ENCODE assay signal across 8 cellular contexts in genomic region chr20:35771689-35772562, GRCh38. TPM values are rescaled to one million over a fixed set of nuclear protein-coding genes. Genes with fewer than 3 reads are reported as not detected.
DNase-seq lines count a peak whose midpoint lies in the region; ATAC-seq and TF ChIP-seq lines count a peak whose summit lies in the region.

Gene PHF20 (plus strand): TSS chr20:35772015. CDS start chr20:35801523, 29,508 bp downstream.

- H3K27me3 Mint-ChIP-seq in T-helper 17 cell: no peaks in the 10 kb centered on the region

- intact Hi-C loops in left ventricle myocardium inferior (cut with micrococcal nuclease): no loop called here
- intact Hi-C loops in prostate gland (cut with DNase I): loop anchor here (5.0 kb wide), 1 partner anchor 95 kb away; no protein-coding TSS in a partner anchor

- TF ChIP-seq POLR2A in prostate gland (IDR thresholded peaks at IDR 0.05): peak; percentile 61

- 5% methylated on average over 37 of the region's 87 CpGs for WGBS in prostate gland

- H3K4me3 Mint-ChIP-seq in T-helper 17 cell: peak within 1 kb of the TSS; percentile 95

- H3K4me3 ChIP-seq in left ventricle myocardium inferior (peak within 1 kb of the TSS; percentile 74), prostate gland (peak within 1 kb of the TSS; percentile 64 to 70)

- H3K27me3 ChIP-seq in left ventricle myocardium inferior (ENCODE audit: low read depth) (no peaks in the 10 kb centered on the region), prostate gland (replicated peaks; ENCODE audit: insufficient read depth) (no peaks in the 10 kb centered on the region)

- peaks cover 89% of the 10 kb centered on the region for H3K4me1 ChIP-seq in left ventricle myocardium inferior
- peaks cover 6% of the 10 kb centered on the region for H3K4me1 ChIP-seq in prostate gland (replicated peaks)

- ATAC-seq in GM18499 (IDR thresholded peaks at IDR 0.05; ENCODE audit: insufficient read depth, unreplicated experiment) (peak; percentile 48), HG02938 (IDR thresholded peaks at IDR 0.05; ENCODE audit: unreplicated experiment) (peak; percentile 70), T-helper 17 cell (peak; percentile 86)

- H3K9me3 ChIP-seq in T-helper 17 cell (ENCODE audit: control insufficient read depth, low read length, poor library complexity, severe bottlenecking): no peaks in the 10 kb centered on the region
- H3K9me3 ChIP-seq in left ventricle myocardium inferior (replicated peaks): no peaks in the 10 kb centered on the region
- no peaks in the 10 kb centered on the region for H3K9me3 ChIP-seq in prostate gland

- H3K36me3 Mint-ChIP-seq in T-helper 17 cell (ENCODE audit: low read depth): peaks cover 4% of the 10 kb centered on the region

- H3K27ac ChIP-seq in left ventricle myocardium inferior (replicated peaks) (peak within 1 kb of the TSS; percentile 96), prostate gland (peak within 1 kb of the TSS; percentile 94 to 95)

- H3K27ac Mint-ChIP-seq in T-helper 17 cell: peak within 1 kb of the TSS; percentile 96

- H3K36me3 ChIP-seq in left ventricle myocardium inferior (no peaks in the 10 kb centered on the region), prostate gland (no peaks in the 10 kb centered on the region)

- TF ChIP-seq CTCF in left ventricle myocardium inferior (IDR thresholded peaks at IDR 0.05; ENCODE audit: borderline replicate concordance) (no peak), prostate gland (IDR thresholded peaks at IDR 0.05) (peak in 1 of 4 experiments; percentile 39)

- peak; percentile 86 to 96 for DNase-seq in NCI-H187 (lab: John Stamatoyannopoulos, UW)
- peak; percentile 99 to 100 (median 100) for DNase-seq in T-helper 17 cell
- peak; percentile 51 to 100 (median 97) for DNase-seq in amygdala (lab: John Stamatoyannopoulos, UW)
- peak; percentile 100 for DNase-seq in left ventricle myocardium inferior
- DNase-seq in prostate gland (ENCODE audit: low spot score): peak; percentile 98
- DNase-seq in ureter (ENCODE audit: low spot score): peak; percentile 99

- peaks cover 51% of the 10 kb centered on the region for H3K4me1 Mint-ChIP-seq in T-helper 17 cell

RNA-seq across cellular contexts. Expression of gene PHF20, which starts in this region (rescaled TPM):
- total RNA-seq in T-helper 17 cell (100 to 1,000 TPM; 121 to 129 TPM), left ventricle myocardium inferior (35.9 TPM), prostate gland (10 to 100 TPM; 34.7 to 61.1 TPM), ureter (61.6 TPM)

Comparison
In these comparisons a context has a peak if more than half of its experiments do, and no peak if none do; other contexts are left out.
1. Peak in every context shown above with its lines: DNase-seq, ATAC-seq, H3K4me3 ChIP-seq and H3K27ac ChIP-seq.